26 cellular contexts compared by ENCODE assay signal in the genomic region with DNA sequence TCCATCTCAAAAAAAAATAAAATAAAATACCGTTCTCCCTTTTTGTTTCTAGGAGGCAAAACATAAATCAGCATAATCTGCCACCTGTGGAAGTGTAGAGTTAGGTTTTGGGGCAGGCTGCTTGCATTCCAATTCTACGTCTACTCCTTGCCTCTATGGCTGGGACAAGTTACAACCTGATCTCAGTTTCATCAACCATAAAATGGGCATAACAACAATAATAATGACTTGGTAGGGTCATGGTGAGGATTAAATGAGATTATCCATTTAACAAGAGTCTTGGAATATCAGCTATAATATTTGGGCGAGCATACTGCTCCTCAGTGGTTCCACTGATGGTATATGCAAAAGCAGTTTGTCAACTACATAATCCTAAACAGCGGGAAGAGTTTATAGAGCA. TPM values are rescaled to one million over a fixed set of nuclear protein-coding genes. Genes with fewer than 3 reads are reported as not detected.
A peak's percentile ranks its signal among the peaks of the same experiment; 100 is the strongest.
DNase-seq lines count a peak whose midpoint lies in the region; ATAC-seq, FAIRE-seq and TF ChIP-seq lines count a peak whose summit lies in the region.
"Had no signal": no experiment of that assay in that cellular context is flagged by ENCODE, and none has a peak within 500 bp of the region (broad histone marks: within the 10 kb centered on the region; RNA-seq: fewer than 3 reads in every experiment).

No MANE protein-coding gene starts in this region.

- H3K23ac ChIP-seq in neuronal stem cell (ENCODE audit: low read depth, low read length, poor library complexity): no peak overlapping the region

- no peaks in the 10 kb centered on the region for H3K9me3 ChIP-seq in CD4-positive, alpha-beta T cell (ENCODE audit: control insufficient read depth, low read length)
- H3K9me3 ChIP-seq in neuronal stem cell (replicated peaks in 1 of 2; ENCODE audit: control insufficient read depth in 2 of 2, insufficient read depth in 1 of 2, low read depth in 1 of 2, low read length in 2 of 2): no peaks in the 10 kb centered on the region
- H3K9me3 ChIP-seq: BE2C, BLaER1, Caco-2 had no signal

- no peak for ATAC-seq in activated T-cell treated with anti-CD3 and anti-CD28 coated beads, Interleukin-2, amount 50 U/mL, for 72 hours (replicated peaks in 1 of 2)
- ATAC-seq in CD4-positive, alpha-beta T cell (ENCODE audit: poor library complexity): no peak
- ATAC-seq: CD8-positive, alpha-beta T cell had no signal

- no peaks in the 10 kb centered on the region for H3K9me3 Mint-ChIP-seq in activated T-cell treated with anti-CD3 and anti-CD28 coated beads, Interleukin-2, amount 50 U/mL, for 72 hours
- no peaks in the 10 kb centered on the region for H3K9me3 Mint-ChIP-seq in CD4-positive, alpha-beta T cell
- H3K9me3 Mint-ChIP-seq: CD8-positive, alpha-beta T cell had no signal

- H2AFZ ChIP-seq in neuronal stem cell (ENCODE audit: low read length): no peak overlapping the region

- H4K8ac ChIP-seq in neuronal stem cell (ENCODE audit: low read depth, low read length): no peak overlapping the region

- no peak overlapping the region for H3K9ac ChIP-seq in neuronal stem cell (ENCODE audit: low read depth, low read length, poor library complexity)
- H3K9ac ChIP-seq: BLaER1 had no signal

- no peak overlapping the region for H3K4me2 ChIP-seq in neuronal stem cell (ENCODE audit: insufficient read depth, low read length, poor library complexity, severe bottlenecking)
- H3K4me2 ChIP-seq: BLaER1 had no signal

- peaks cover 4% of the 10 kb centered on the region for H3K79me1 ChIP-seq in neuronal stem cell (ENCODE audit: low read depth, low read length)

- peak overlapping the region; percentile 9 for H3K27ac Mint-ChIP-seq in activated T-cell treated with anti-CD3 and anti-CD28 coated beads, Interleukin-2, amount 50 U/mL, for 72 hours
- H3K27ac Mint-ChIP-seq in CD4-positive, alpha-beta T cell: peak overlapping the region; percentile 16
- H3K27ac Mint-ChIP-seq: CD14-positive monocyte; CD4-positive, CD25-positive, alpha-beta regulatory T cell; CD8-positive, alpha-beta T cell had no signal

- H2BK12ac ChIP-seq in neuronal stem cell (ENCODE audit: low read length): no peak overlapping the region

- WGBS in neuronal stem cell (ENCODE audit: extremely low coverage in 2 of 2, insufficient read length in 2 of 2, insufficient replicate concordance in 1 of 2), 2 donors: no CpG with 5 or more reads among the region's 4 CpGs

- no peak overlapping the region for H3K14ac ChIP-seq in neuronal stem cell (ENCODE audit: low read length)

- no peak overlapping the region for H2BK5ac ChIP-seq in neuronal stem cell (ENCODE audit: low read length)

- no peak overlapping the region for H2AK5ac ChIP-seq in neuronal stem cell (ENCODE audit: low read depth, low read length)

- no peak overlapping the region for H3K4me3 ChIP-seq in neuronal stem cell (ENCODE audit: low read length in 2 of 2)
- H3K4me3 ChIP-seq: BLaER1 had no signal

- H3K36me3 ChIP-seq in neuronal stem cell (replicated peaks in 1 of 2; ENCODE audit: control insufficient read depth in 2 of 2, insufficient read depth in 2 of 2, low read length in 2 of 2): no peaks in the 10 kb centered on the region
- H3K36me3 ChIP-seq: BE2C had no signal

- H4K91ac ChIP-seq in neuronal stem cell (ENCODE audit: low read depth, low read length, poor library complexity): no peak overlapping the region

- peak; percentile 93 for FAIRE-seq in HTR-8/SVneo (lab: Jason Lieb, UNC)
- FAIRE-seq: A204.1, D721Med, G401.6, GM12891, GM19239 had no signal

- H2BK120ac ChIP-seq in neuronal stem cell (ENCODE audit: low read depth, low read length): no peak overlapping the region

- peaks cover 19% of the 10 kb centered on the region for H3K4me1 Mint-ChIP-seq in activated T-cell treated with anti-CD3 and anti-CD28 coated beads, Interleukin-2, amount 50 U/mL, for 72 hours (ENCODE audit: low read depth)
- peaks cover 32% of the 10 kb centered on the region for H3K4me1 Mint-ChIP-seq in CD4-positive, alpha-beta T cell (ENCODE audit: low read depth)

- H3K27ac ChIP-seq in CD4-positive, alpha-beta T cell (ENCODE audit: low read depth, low read length): no peak overlapping the region
- H3K27ac ChIP-seq in neuronal stem cell (replicated peaks; ENCODE audit: low read length): no peak overlapping the region
- H3K27ac ChIP-seq: BLaER1 had no signal

- peaks cover 0 to 2% of the 10 kb centered on the region in 2 donors for H3K36me3 Mint-ChIP-seq in activated T-cell treated with anti-CD3 and anti-CD28 coated beads, Interleukin-2, amount 50 U/mL, for 72 hours (ENCODE audit: insufficient read depth in 2 of 2)
- H3K36me3 Mint-ChIP-seq in CD4-positive, alpha-beta T cell (ENCODE audit: low read depth): peaks cover 16% of the 10 kb centered on the region
- H3K36me3 Mint-ChIP-seq: CD14-positive monocyte; CD4-positive, CD25-positive, alpha-beta regulatory T cell had no signal

- CTCF ChIA-PET in CD4-positive, alpha-beta T cell (lab: Charles Lee): no interaction called here

- intact Hi-C loops in CD4-positive, alpha-beta T cell (cut with DNase I, micrococcal nuclease): loop anchor here (5.0 to 10.0 kb wide), 2 partner anchors 957 to 1100 kb away; partner anchors contain the start of genes MC3R (in 1 of the 2) and RAB22A (in 1 of the 2)

- H3K18ac ChIP-seq in neuronal stem cell (ENCODE audit: low read length): no peak overlapping the region

- no peaks in the 10 kb centered on the region for H3K27me3 Mint-ChIP-seq in activated T-cell treated with anti-CD3 and anti-CD28 coated beads, Interleukin-2, amount 50 U/mL, for 72 hours (ENCODE audit: low read depth)
- peaks cover 6% of the 10 kb centered on the region for H3K27me3 Mint-ChIP-seq in CD4-positive, alpha-beta T cell

- no peak for DNase-seq in activated T-cell treated with anti-CD3 and anti-CD28 coated beads, Interleukin-2, amount 50 U/mL, for 72 hours
- no peak for DNase-seq in activated T-cell treated with anti-CD3 and anti-CD28 coated beads, Interleukin-2, amount 50 U/mL, for 1 hour
- no peak for DNase-seq in CD4-positive, alpha-beta T cell
- DNase-seq in HTR-8/SVneo (ENCODE audit: insufficient read length, low spot score) (no peak), neuronal stem cell (ENCODE audit: low spot score) (no peak), NCI-H1105 treated with DMSO at 0.1 percent for 48 hours (lab: John Stamatoyannopoulos, UW) (no peak), SK-N-DZ (ENCODE audit: low spot score) (no peak)
- DNase-seq: 8988T; ACHN; BE2C; C1 segment of cervical spinal cord; Caco-2; Calu3; CD4-positive, CD25-positive, alpha-beta regulatory T cell; CD8-positive, alpha-beta T cell; DMS79 treated with DMSO at 0.1 percent for 48 hours; GF-D8 had no signal

- POLR2A ChIA-PET in CD4-positive, alpha-beta T cell (lab: Charles Lee): no interaction called here

- H3K4ac ChIP-seq in neuronal stem cell (ENCODE audit: low read length): no peak overlapping the region

- H3K27me3 ChIP-seq in CD4-positive, alpha-beta T cell (ENCODE audit: control insufficient read depth, insufficient read depth, low read length): no peaks in the 10 kb centered on the region
- H3K27me3 ChIP-seq in neuronal stem cell (ENCODE audit: control insufficient read depth in 3 of 3, insufficient read depth in 3 of 3, low read depth in 1 of 3, low read length in 3 of 3): peaks cover 0 to 4% (median 0%) of the 10 kb centered on the region in 3 experiments
- H3K27me3 ChIP-seq: BE2C, BLaER1 had no signal

- no peak overlapping the region for H3K4me3 Mint-ChIP-seq in activated T-cell treated with anti-CD3 and anti-CD28 coated beads, Interleukin-2, amount 50 U/mL, for 72 hours
- no peak overlapping the region for H3K4me3 Mint-ChIP-seq in CD4-positive, alpha-beta T cell
- H3K4me3 Mint-ChIP-seq: CD8-positive, alpha-beta T cell had no signal

- peaks cover 4 to 5% of the 10 kb centered on the region in 2 donors for H3K4me1 ChIP-seq in neuronal stem cell (ENCODE audit: control insufficient read depth in 2 of 2, insufficient read depth in 1 of 2, low read depth in 1 of 2, low read length in 2 of 2)
- H3K4me1 ChIP-seq: BE2C had no signal

- peak overlapping the region; percentile 64 for H2BK15ac ChIP-seq in neuronal stem cell (ENCODE audit: low read length)

- no peak for TF ChIP-seq CTCF in CD4-positive, alpha-beta T cell (IDR thresholded peaks at IDR 0.05)

RNA-seq across cellular contexts. Expression of gene RAE1, which starts 3.7 kb away (rescaled TPM):
- 10 to 100 TPM; 47.6 to 54.2 TPM for total RNA-seq in activated T-cell treated with anti-CD3 and anti-CD28 coated beads, Interleukin-2, amount 50 U/mL, for 72 hours
- 10 to 100 TPM; 58.8 to 60.7 TPM for total RNA-seq in CD4-positive, alpha-beta T cell
- 21.8 TPM for polyA plus RNA-seq in neuronal stem cell (2013, experiment 1 of 2)
- polyA plus RNA-seq in neuronal stem cell (2013, experiment 2 of 2): 21.8 TPM
- 122 and 147 TPM in 2 replicates for polyA plus RNA-seq in SK-N-DZ (2014; cell fraction: cytosol; rRNA removed)
- polyA plus RNA-seq in SK-N-DZ (2014; cell fraction: nucleus; rRNA removed): 79.9 and 108 TPM in 2 replicates

RNA-seq across cellular contexts. Expression of gene SPO11, which starts 17.8 kb away (rescaled TPM):
- total RNA-seq in activated T-cell treated with anti-CD3 and anti-CD28 coated beads, Interleukin-2, amount 50 U/mL, for 72 hours: not detected
- total RNA-seq in CD4-positive, alpha-beta T cell: not detected
- not detected for polyA plus RNA-seq in neuronal stem cell (2013, experiment 1 of 2)
- polyA plus RNA-seq in neuronal stem cell (2013, experiment 2 of 2): not detected
- polyA plus RNA-seq in SK-N-DZ (2014; cell fraction: cytosol; rRNA removed): not detected in 2 replicates
- not detected in 2 replicates for polyA plus RNA-seq in SK-N-DZ (2014; cell fraction: nucleus; rRNA removed)
- total RNA-seq: A673; Caco-2; Calu3; CD4-positive, CD25-positive, alpha-beta regulatory T cell; CD8-positive, alpha-beta T cell had no signal
- polyA plus RNA-seq: AG04450; CD14-positive monocyte; CD4-positive, CD25-positive, alpha-beta regulatory T cell had no signal

RNA-seq across cellular contexts. Expression of gene RBM38, which starts 43.8 kb away (rescaled TPM):
- total RNA-seq in activated T-cell treated with anti-CD3 and anti-CD28 coated beads, Interleukin-2, amount 50 U/mL, for 72 hours: 10 to 100 TPM; 61.4 to 79.8 TPM
- total RNA-seq in CD4-positive, alpha-beta T cell: 100 to 1,000 TPM; 604 to 645 TPM
- polyA plus RNA-seq in neuronal stem cell (2013, experiment 1 of 2): 38.4 TPM
- 40.3 TPM for polyA plus RNA-seq in neuronal stem cell (2013, experiment 2 of 2)
- 73.7 and 78.2 TPM in 2 replicates for polyA plus RNA-seq in SK-N-DZ (2014; cell fraction: cytosol; rRNA removed)
- 38.1 and 43.3 TPM in 2 replicates for polyA plus RNA-seq in SK-N-DZ (2014; cell fraction: nucleus; rRNA removed)

Comparison
In these comparisons a context has a peak if more than half of its experiments do, and no peak if none do; other contexts are left out.
1. RNA of gene RBM38, which starts 43.8 kb away (total RNA-seq): 604 to 645 TPM in CD4-positive, alpha-beta T cell; 61.4 to 79.8 TPM in activated T-cell treated with anti-CD3 and anti-CD28 coated beads, Interleukin-2, amount 50 U/mL, for 72 hours; every median in the first group is over 4 times any median in the second.